8 cellular contexts compared by ENCODE assay signal in the genomic region with DNA sequence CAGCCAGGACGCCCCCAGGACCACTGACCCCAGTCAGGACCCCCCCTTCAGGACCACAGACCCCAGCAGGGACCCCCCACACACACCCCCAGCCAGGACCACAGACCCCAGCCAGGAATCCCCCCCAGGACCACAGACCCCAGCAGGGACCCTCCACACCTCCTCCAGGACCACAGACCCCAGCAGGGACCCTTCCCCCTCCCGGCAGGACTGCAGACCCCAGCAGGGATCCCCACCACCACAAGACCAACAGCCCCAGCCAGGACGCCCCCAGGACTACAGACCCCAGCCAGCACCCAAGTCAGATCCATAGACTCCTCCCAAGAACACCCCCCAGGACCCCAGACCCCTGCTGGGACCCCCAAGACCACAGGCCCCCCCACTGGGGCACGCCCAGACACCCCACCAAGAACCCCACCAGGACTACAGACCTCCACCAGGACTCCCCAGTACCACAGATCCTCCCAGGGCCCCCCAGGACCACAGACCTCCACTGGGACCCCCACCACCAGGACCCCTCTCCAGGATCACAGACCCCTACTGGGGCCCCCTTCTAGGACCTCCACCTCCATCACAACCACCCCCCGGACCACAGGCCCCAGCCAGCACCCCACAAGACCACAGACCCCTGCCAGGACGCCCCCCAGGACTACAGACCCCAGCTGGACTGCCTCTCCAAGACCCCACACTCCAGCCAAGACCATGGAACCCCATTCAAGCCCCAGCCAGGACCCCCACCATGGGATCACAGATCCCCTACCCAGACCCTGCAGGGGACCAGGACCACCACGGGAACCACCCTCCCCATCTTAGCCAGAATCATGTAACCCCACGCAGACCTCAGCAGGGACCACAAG. TPM values are rescaled to one million over a fixed set of nuclear protein-coding genes. Genes with fewer than 3 reads are reported as not detected.
A peak's percentile ranks its signal among the peaks of the same experiment; 100 is the strongest.
DNase-seq lines count a peak whose midpoint lies in the region; ATAC-seq, FAIRE-seq and TF ChIP-seq lines count a peak whose summit lies in the region.

No MANE protein-coding gene starts in this region.

- intact Hi-C loops in gastrocnemius medialis (cut with DNase I; ENCODE audit: low total_unique reads): loop anchor here (5.0 kb wide), 3 partner anchors 99 to 191 kb away; a partner anchor contains a TSS

- ATAC-seq in gastroesophageal sphincter (no peak), gastrocnemius medialis (no peak), GM21825 (IDR thresholded peaks at IDR 0.05; ENCODE audit: unreplicated experiment) (no peak), HG03097 (IDR thresholded peaks at IDR 0.05; ENCODE audit: low FRiP score, unreplicated experiment) (no peak)

- TF ChIP-seq CTCF in WERI-Rb-1 (IDR thresholded peaks at IDR 0.05; ENCODE audit: low read depth, low read length) (no peak), gastroesophageal sphincter (IDR thresholded peaks at IDR 0.05) (no peak), gastrocnemius medialis (IDR thresholded peaks at IDR 0.05 in 4 of 5, conservative IDR thresholded peaks at IDR 0.05 in 1 of 5) (no peak)

- peak; percentile 40 for FAIRE-seq in GM12892 (lab: Jason Lieb, UNC)

- H3K27me3 ChIP-seq in WERI-Rb-1 (ENCODE audit: insufficient read depth, low read depth, severe bottlenecking): no peaks in the 10 kb centered on the region
- H3K27me3 ChIP-seq in gastroesophageal sphincter: no peaks in the 10 kb centered on the region
- H3K27me3 ChIP-seq in gastrocnemius medialis: no peaks in the 10 kb centered on the region

- no peak for TF ChIP-seq EP300 in gastroesophageal sphincter (IDR thresholded peaks at IDR 0.05)

- TF ChIP-seq POLR2A in GM12892 (IDR thresholded peaks at IDR 0.05; ENCODE audit: low read depth, low read length) (no peak), gastroesophageal sphincter (IDR thresholded peaks at IDR 0.05) (no peak), gastrocnemius medialis (IDR thresholded peaks at IDR 0.05) (no peak)

- DNase-seq in GM12892 (ENCODE audit: insufficient read length) (no peak), WERI-Rb-1 (no peak), gastrocnemius medialis (no peak), KBM-7 (no peak), 8988T (no peak)

- H3K27ac ChIP-seq in WERI-Rb-1 (no peak overlapping the region), gastroesophageal sphincter (peak overlapping the region in 2 of 4 donors; percentile 92 to 94), gastrocnemius medialis (peak overlapping the region in 3 of 4 donors; percentile 81 to 99 (median 93))

- in situ Hi-C loops in gastrocnemius medialis (cut with MboI; ENCODE audit: low sequenced_read_pairs in 4 of 4): no loop called here
- in situ Hi-C loops in KBM-7 (cut with MboI; ENCODE audit: low pct_unique_long_range_greater_than_20kb, low sequenced_read_pairs): no loop called here

- H3K36me3 ChIP-seq in WERI-Rb-1 (peaks cover 20% of the 10 kb centered on the region), gastroesophageal sphincter (no peaks in the 10 kb centered on the region), gastrocnemius medialis (no peaks in the 10 kb centered on the region)

- no CpG with 5 or more reads among the region's 8 CpGs for WGBS in gastroesophageal sphincter (ENCODE audit: low coverage in 1 of 2), 2 donors

- H3K9me3 ChIP-seq in WERI-Rb-1 (ENCODE audit: severe bottlenecking): no peaks in the 10 kb centered on the region
- no peaks in the 10 kb centered on the region for H3K9me3 ChIP-seq in gastroesophageal sphincter
- H3K9me3 ChIP-seq in gastrocnemius medialis: no peaks in the 10 kb centered on the region

- peaks cover 7 to 42% (median 11%) of the 10 kb centered on the region in 3 donors for H3K4me1 ChIP-seq in gastroesophageal sphincter
- H3K4me1 ChIP-seq in gastrocnemius medialis: peaks cover 23 to 29% of the 10 kb centered on the region in 2 donors

- H3K4me3 ChIP-seq in WERI-Rb-1 (ENCODE audit: low read depth, low read length) (peak overlapping the region; percentile 32), gastroesophageal sphincter (peak overlapping the region; percentile 74 to 82), gastrocnemius medialis (peak overlapping the region; percentile 63 to 88 (median 69))

RNA-seq across cellular contexts. Expression of a gene that starts 0.7 kb away (rescaled TPM):
- polyA plus RNA-seq in GM12892 (2012; ENCODE audit: missing spikeins): 16.3 TPM
- 10 to 100 TPM; 16.8 to 26.3 (median 21.1) TPM for total RNA-seq in gastroesophageal sphincter
- 10 to 100 TPM in 3 of 4 donors, 1 to 10 TPM in 1; 9.8 to 31.1 (median 13.6) TPM for total RNA-seq in gastrocnemius medialis

RNA-seq across cellular contexts. Expression of a gene that starts 0.7 kb away (rescaled TPM):
- 21.2 TPM for polyA plus RNA-seq in GM12892 (2012; ENCODE audit: missing spikeins)
- total RNA-seq in gastroesophageal sphincter: 10 to 100 TPM; 37.2 to 41.1 (median 39.4) TPM
- 100 to 1,000 TPM in 2 of 4 donors, 10 to 100 TPM in 2; 76.8 to 191 (median 131) TPM for total RNA-seq in gastrocnemius medialis
